ENCODE assay signal across 20 cellular contexts in genomic region chr11:33388793-33389525, GRCh38. TPM values are rescaled to one million over a fixed set of nuclear protein-coding genes. Genes with fewer than 3 reads are reported as not detected.
"Had no signal": no experiment of that assay in that cellular context is flagged by ENCODE, and none has a peak within 500 bp of the region (broad histone marks: within the 10 kb centered on the region; RNA-seq: fewer than 3 reads in every experiment).

No MANE protein-coding gene starts in this region.

- H3K27me3 ChIP-seq: cardiac muscle cell, dorsolateral prefrontal cortex, gastroesophageal sphincter, right atrium auricular region, suprapubic skin had no signal

- FAIRE-seq: islet of Langerhans had no signal

- H3K9me3 ChIP-seq: neutrophil, suprapubic skin had no signal

- DNase-seq: activated CD4-positive, alpha-beta T cell treated with anti-CD3 and anti-CD28 coated beads for 4 hours; activated CD8-positive, alpha-beta memory T cell treated with anti-CD3 and anti-CD28 coated beads, Interleukin-2, amount 50 U/mL, for 4 hours; activated CD8-positive, alpha-beta T cell treated with anti-CD3 and anti-CD28 coated beads for 36 hours; activated gamma-delta T cell; activated T-cell treated with anti-CD3 and anti-CD28 coated beads, Interleukin-2, amount 50 U/mL, for 72 hours; dorsolateral prefrontal cortex; erythroblast; left colon; posterior cingulate gyrus; stimulated activated CD4-positive, alpha-beta T cell treated with anti-CD3 and anti-CD28 coated beads, Interleukin-4, amount 100 ng/mL, for 4 hours; stimulated activated CD8-positive, alpha-beta memory T cell treated with anti-CD3 and anti-CD28 coated beads, Interleukin-4, amount 100 ng/mL, for 48 hours had no signal

- H3K4me3 ChIP-seq: cardiac muscle cell, dorsolateral prefrontal cortex, gastroesophageal sphincter, lung, right atrium auricular region, skin epidermis, suprapubic skin had no signal

- H3K4me1 ChIP-seq: gastroesophageal sphincter, right atrium auricular region, suprapubic skin had no signal

- H3K36me3 ChIP-seq: cardiac muscle cell, gastroesophageal sphincter, neutrophil, right atrium auricular region, suprapubic skin had no signal

- H3K27ac ChIP-seq: cardiac muscle cell, gastroesophageal sphincter, right atrium auricular region, skin epidermis, suprapubic skin had no signal

RNA-seq across cellular contexts. Expression of gene KIAA1549L, which starts 13.1 kb away (rescaled TPM):
- total RNA-seq: activated CD8-positive, alpha-beta T cell treated with anti-CD3 and anti-CD28 coated beads for 36 hours; activated naive CD4-positive, alpha-beta T cell treated with anti-CD3 and anti-CD28 coated beads, Interleukin-2, amount 50 U/mL, for 72 hours; activated T-cell treated with anti-CD3 and anti-CD28 coated beads, Interleukin-2, amount 50 U/mL, for 72 hours had no signal
